21 cellular contexts compared by ENCODE assay signal in the genomic region with DNA sequence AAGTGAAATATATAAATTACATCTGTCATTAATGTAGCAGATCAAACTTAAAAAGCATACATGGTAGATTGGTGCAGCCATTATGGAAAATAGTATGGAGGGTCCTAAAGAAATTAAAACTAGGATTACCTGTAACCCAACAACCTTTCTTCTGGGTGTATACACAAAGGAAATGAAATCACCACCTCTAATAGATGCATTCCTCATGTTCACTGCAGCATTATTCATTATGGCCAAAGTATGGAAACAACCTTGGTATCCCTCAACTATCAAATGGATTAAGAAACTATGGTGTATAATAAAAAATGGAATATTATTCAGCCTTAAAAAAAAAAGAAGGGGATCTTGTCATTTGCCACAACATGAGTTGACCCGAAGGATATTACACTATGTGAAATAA.
"Had no signal": no experiment of that assay in that cellular context is flagged by ENCODE, and none has a peak within 500 bp of the region (broad histone marks: within the 10 kb centered on the region; RNA-seq: fewer than 3 reads in every experiment).

No MANE protein-coding gene starts in this region.

- H3K4me2 ChIP-seq: hepatocyte had no signal

- H3K4me3 ChIP-seq: coronary artery, hepatocyte, lower lobe of right lung, tibial artery had no signal

- H3K4me1 ChIP-seq: parathyroid adenoma had no signal

- H3K36me3 Mint-ChIP-seq: natural killer cell treated with Interleukin-12 subunit alpha and Interleukin-12 subunit beta and Interleukin-15 and Interleukin-18, amount 100 ng/mL, for 72 hours had no signal

- H3K4me1 Mint-ChIP-seq: activated CD4-positive, alpha-beta T cell treated with anti-CD3 and anti-CD28 coated beads, Interleukin-2, amount 10 ng/mL, durations not matched to agents 24 days and 14 days; activated T-helper 17 cell treated with anti-CD3 and anti-CD28 coated beads, Interleukin-2, amount 50 U/mL, for 72 hours; central memory CD8-positive, alpha-beta T cell had no signal

- H3K9ac ChIP-seq: parathyroid adenoma had no signal

- H3K27ac ChIP-seq: coronary artery, hepatocyte, lower lobe of right lung, parathyroid adenoma, tibial artery had no signal

- H3K4me3 Mint-ChIP-seq: activated CD4-positive, alpha-beta T cell treated with anti-CD3 and anti-CD28 coated beads, Interleukin-2, amount 10 ng/mL, durations not matched to agents 24 days and 14 days; activated CD8-positive, alpha-beta T cell treated with anti-CD3 and anti-CD28 coated beads for 36 hours; activated T-helper 17 cell treated with anti-CD3 and anti-CD28 coated beads, Interleukin-2, amount 50 U/mL, for 72 hours; brain; central memory CD8-positive, alpha-beta T cell; natural killer cell treated with Interleukin-12 subunit alpha and Interleukin-12 subunit beta and Interleukin-15 and Interleukin-18, amount 100 ng/mL, for 72 hours; T-helper 1 cell treated with Interleukin-12 subunit alpha and Interleukin-12 subunit beta and Interleukin-4 antibody, amounts not matched to agents 30 μg/mL and 1 μg/mL, for 36 hours had no signal

- FAIRE-seq: urothelium cell line had no signal

- H2AFZ ChIP-seq: hepatocyte, parathyroid adenoma had no signal

- DNase-seq: activated CD4-positive, alpha-beta T cell treated with anti-CD3 and anti-CD28 coated beads, Interleukin-2, amount 10 ng/mL, durations not matched to agents 24 days and 14 days; activated CD8-positive, alpha-beta T cell treated with anti-CD3 and anti-CD28 coated beads for 36 hours; activated naive CD4-positive, alpha-beta T cell; activated T-cell treated with anti-CD3 and anti-CD28 coated beads, Interleukin-2, amount 50 U/mL, for 1 hour; left colon; lower lobe of right lung; retina; stimulated activated CD4-positive, alpha-beta T cell treated with anti-CD3 and anti-CD28 coated beads, Interleukin-12 subunit alpha, Interleukin-12 subunit beta, amount 100 ng/mL, for 4 hours; stimulated activated CD4-positive, alpha-beta T cell treated with anti-CD3 and anti-CD28 coated beads, Interleukin-2, amount 100 ng/mL, for 24 hours; stimulated activated naive CD4-positive, alpha-beta T cell treated with Interleukin-2 at 50 U/mL for 16 hours; tibial artery had no signal

- H3K27me3 ChIP-seq: hepatocyte, neutrophil, tibial artery had no signal

- H3K27me3 Mint-ChIP-seq: activated CD4-positive, alpha-beta T cell treated with anti-CD3 and anti-CD28 coated beads, Interleukin-2, amount 10 ng/mL, durations not matched to agents 24 days and 14 days; brain; central memory CD8-positive, alpha-beta T cell; natural killer cell treated with Interleukin-12 subunit alpha and Interleukin-12 subunit beta and Interleukin-15 and Interleukin-18, amount 100 ng/mL, for 72 hours had no signal

- H3K9me3 ChIP-seq: lower lobe of right lung, neutrophil, tibial artery had no signal

- H3K27ac Mint-ChIP-seq: activated CD4-positive, alpha-beta T cell treated with anti-CD3 and anti-CD28 coated beads, Interleukin-2, amount 10 ng/mL, durations not matched to agents 24 days and 14 days; activated CD8-positive, alpha-beta T cell treated with anti-CD3 and anti-CD28 coated beads for 36 hours; activated T-helper 17 cell treated with anti-CD3 and anti-CD28 coated beads, Interleukin-2, amount 50 U/mL, for 72 hours; natural killer cell treated with Interleukin-12 subunit alpha and Interleukin-12 subunit beta and Interleukin-15 and Interleukin-18, amount 100 ng/mL, for 72 hours; T-helper 1 cell treated with Interleukin-12 subunit alpha and Interleukin-12 subunit beta and Interleukin-4 antibody, amounts not matched to agents 30 μg/mL and 1 μg/mL, for 36 hours had no signal

- H3K9me3 Mint-ChIP-seq: activated CD4-positive, alpha-beta T cell treated with anti-CD3 and anti-CD28 coated beads, Interleukin-2, amount 10 ng/mL, durations not matched to agents 24 days and 14 days; activated CD8-positive, alpha-beta T cell treated with anti-CD3 and anti-CD28 coated beads for 36 hours; activated T-helper 17 cell treated with anti-CD3 and anti-CD28 coated beads, Interleukin-2, amount 50 U/mL, for 72 hours; central memory CD8-positive, alpha-beta T cell; T-helper 1 cell treated with Interleukin-12 subunit alpha and Interleukin-12 subunit beta and Interleukin-4 antibody, amounts not matched to agents 30 μg/mL and 1 μg/mL, for 36 hours had no signal

- H3K36me3 ChIP-seq: lower lobe of right lung, neutrophil, tibial artery had no signal
